Comparison of ENCODE assay signal across 8 cellular contexts in genomic region chr2:37325625-37326071, GRCh38. TPM values are rescaled to one million over a fixed set of nuclear protein-coding genes. Genes with fewer than 3 reads are reported as not detected.
DNase-seq lines count a peak whose midpoint lies in the region; TF ChIP-seq lines count a peak whose summit lies in the region.

No MANE protein-coding gene starts in this region.

- peak overlapping the region; percentile 89 for H3K27ac Mint-ChIP-seq in activated naive CD8-positive, alpha-beta T cell

- peak overlapping the region; percentile 87 for H3K4me3 Mint-ChIP-seq in activated naive CD8-positive, alpha-beta T cell

- peaks cover 35% of the 10 kb centered on the region for H3K4me1 Mint-ChIP-seq in activated naive CD8-positive, alpha-beta T cell (ENCODE audit: low read depth)

- H3K27me3 Mint-ChIP-seq in activated naive CD8-positive, alpha-beta T cell = peaks cover 5% of the 10 kb centered on the region

- peaks cover 4% of the 10 kb centered on the region for H3K36me3 Mint-ChIP-seq in activated naive CD8-positive, alpha-beta T cell

- TF ChIP-seq POLR2A in stomach (IDR thresholded peaks at IDR 0.05) = no peak

- intact Hi-C loops in stomach (cut with DNase I; ENCODE audit: low total_unique reads) = no loop called here

- no peaks in the 10 kb centered on the region for H3K9me3 Mint-ChIP-seq in activated naive CD8-positive, alpha-beta T cell (ENCODE audit: low read depth)

- no peak for TF ChIP-seq CTCF in stomach (IDR thresholded peaks at IDR 0.05)

- H3K36me3 ChIP-seq in stomach = no peaks in the 10 kb centered on the region

- H3K27me3 ChIP-seq in stomach = no peaks in the 10 kb centered on the region

- WGBS in stomach, 5 donors = 77 to 83% (median 81%) methylated on average over 12 of the region's 12 CpGs

- H3K4me1 ChIP-seq in stomach = peaks cover 26 to 57% (median 37%) of the 10 kb centered on the region in 4 donors

- H3K9me3 ChIP-seq in stomach = no peaks in the 10 kb centered on the region

- H3K27ac ChIP-seq in stomach = peak overlapping the region; percentile 43 to 97 (median 90)

- DNase-seq in NCI-H82 (lab: John Stamatoyannopoulos, UW) = peak; percentile 14
- DNase-seq in NCI-H82 treated with DMSO at 0.1 percent for 48 hours (lab: John Stamatoyannopoulos, UW; ENCODE audit: unreplicated experiment) = no peak
- DNase-seq in kidney tubule cell (ENCODE audit: low spot score) = peak; percentile 13
- no peak for DNase-seq in stomach
- DNase-seq in 8988T = no peak
- DNase-seq in NOMO-1 (lab: John Stamatoyannopoulos, UW; ENCODE audit: unreplicated experiment in 2 of 2) = no peak
- no peak for DNase-seq in HT-29 (ENCODE audit: low spot score)

- TF ChIP-seq EP300 in stomach (IDR thresholded peaks at IDR 0.05) = no peak

- peak overlapping the region; percentile 78 to 99 (median 90) for H3K4me3 ChIP-seq in stomach

RNA-seq across cellular contexts. Expression of gene PRKD3, which starts 1.0 kb away (rescaled TPM):
- 10 to 100 TPM in 4 of 5 donors, 1 to 10 TPM in 1; 7.0 to 86.5 (median 15.2) TPM for total RNA-seq in stomach
- 10 to 100 TPM in 1 of 3 donors, 1 to 10 TPM in 2; 4.2 to 14.7 (median 9.5) TPM for polyA plus RNA-seq in stomach
- total RNA-seq in HT-29 (2014; rRNA removed; shearing (Covaris generic)) = 14.0 and 17.2 TPM in 2 replicates

RNA-seq across cellular contexts. Expression of gene QPCT, which starts 18.8 kb away (rescaled TPM):
- 10 to 100 TPM in 2 of 5 donors, 1 to 10 TPM in 2, not detected in 1; 1.3 to 26.6 (median 8.6) TPM for total RNA-seq in stomach
- polyA plus RNA-seq in stomach = 1 to 10 TPM; 1.6 to 4.4 (median 3.7) TPM
- total RNA-seq in HT-29 (2014; rRNA removed; shearing (Covaris generic)) = 54.2 and 54.3 TPM in 2 replicates

Comparison
In these comparisons a context has a peak if more than half of its experiments do, and no peak if none do; other contexts are left out.
1. DNase-seq: peak in NCI-H82 (single experiment) and kidney tubule cell (single experiment); none in NCI-H82 treated with DMSO at 0.1 percent for 48 hours (single experiment), stomach (single experiment), 8988T (single experiment), NOMO-1 (0 of 2) and HT-29 (single experiment).